28 cellular contexts compared by ENCODE assay signal in the genomic region with DNA sequence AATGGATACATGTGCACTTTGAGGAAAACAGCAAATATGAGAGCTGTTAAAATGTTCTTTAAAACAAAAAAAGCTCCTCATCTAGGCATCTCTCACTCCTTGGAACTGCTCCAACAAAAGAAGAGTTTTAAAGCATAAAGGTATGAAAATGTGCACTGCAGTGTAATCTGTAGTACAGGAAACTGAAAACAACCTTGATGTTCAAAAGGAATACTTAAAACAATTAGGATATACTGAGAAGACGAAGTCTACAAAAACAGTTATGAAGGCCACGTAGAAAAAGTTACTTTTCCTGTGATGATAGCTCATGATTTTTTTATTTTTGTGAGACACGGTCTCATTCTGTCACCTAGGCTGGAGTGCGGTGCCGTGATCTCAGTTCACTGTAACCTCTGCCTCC. TPM values are rescaled to one million over a fixed set of nuclear protein-coding genes. Genes with fewer than 3 reads are reported as not detected.
"Had no signal": no experiment of that assay in that cellular context is flagged by ENCODE, and none has a peak within 500 bp of the region (broad histone marks: within the 10 kb centered on the region; RNA-seq: fewer than 3 reads in every experiment).

No MANE protein-coding gene starts in this region.

- H3K36me3 ChIP-seq: ovary had no signal

- H3K4me1 Mint-ChIP-seq: stimulated activated memory B cell treated with anti-CD40 and anti-IgM and Interleukin-4, amounts not matched to agents 10 μg/mL and 1 μg/mL and 100 μg/mL, for 72 hours had no signal

- H3K27ac ChIP-seq: coronary artery, esophagus muscularis mucosa, foreskin keratinocyte, gastroesophageal sphincter, heart left ventricle, hepatocyte, ovary, psoas muscle, sigmoid colon, testis, tibial artery had no signal

- H3K27me3 ChIP-seq: esophagus muscularis mucosa, foreskin keratinocyte, gastroesophageal sphincter, heart left ventricle, hepatocyte, ovary, sigmoid colon, testis, tibial artery had no signal

- H3K4me3 ChIP-seq: coronary artery, esophagus muscularis mucosa, gastroesophageal sphincter, heart left ventricle, hepatocyte, lung, ovary, psoas muscle, sigmoid colon, testis, tibial artery had no signal

- H3K27me3 Mint-ChIP-seq: stimulated activated memory B cell treated with anti-CD40 and anti-IgM and Interleukin-4, amounts not matched to agents 10 μg/mL and 1 μg/mL and 100 μg/mL, for 72 hours; type B pancreatic cell had no signal

- DNase-seq: dermis blood vessel endothelial cell; effector memory CD4-positive, alpha-beta T cell; foreskin keratinocyte; heart left ventricle; kidney; mesenchymal stem cell; midbrain; natural killer cell; occipital lobe; ovary; posterior cingulate gyrus; psoas muscle; right cardiac atrium; sigmoid colon; stimulated activated CD4-positive, alpha-beta T cell treated with anti-CD3 and anti-CD28 coated beads, Interleukin-2, amount 100 ng/mL, for 24 hours; stimulated activated CD4-positive, alpha-beta T cell treated with anti-CD3 and anti-CD28 coated beads, Interleukin-4, amount 100 ng/mL, for 24 hours; stimulated activated naive CD8-positive, alpha-beta T cell treated with anti-CD3 and anti-CD28 coated beads, Interleukin-15, Interleukin-2, amounts not matched to agents 100 U/mL and 50 U/mL, for 24 hours; substantia nigra; testis; tibial artery had no signal

- H3K4me1 ChIP-seq: testis had no signal

- H3K9me3 Mint-ChIP-seq: natural killer cell; stimulated activated memory B cell treated with anti-CD40 and anti-IgM and Interleukin-4, amounts not matched to agents 10 μg/mL and 1 μg/mL and 100 μg/mL, for 72 hours; type B pancreatic cell had no signal

- ATAC-seq: foreskin keratinocyte; gastroesophageal sphincter; heart left ventricle; left lobe of liver; natural killer cell; psoas muscle; right cardiac atrium; stimulated activated memory B cell treated with anti-CD40 and anti-IgM and Interleukin-4, amounts not matched to agents 10 μg/mL and 1 μg/mL and 100 μg/mL, for 72 hours; stimulated activated naive CD8-positive, alpha-beta T cell treated with anti-CD3 and anti-CD28 coated beads, Interleukin-15, Interleukin-2, amounts not matched to agents 100 U/mL and 50 U/mL, for 24 hours had no signal

- H3K27ac Mint-ChIP-seq: stimulated activated memory B cell treated with anti-CD40 and anti-IgM and Interleukin-4, amounts not matched to agents 10 μg/mL and 1 μg/mL and 100 μg/mL, for 72 hours had no signal

- H3K4me3 Mint-ChIP-seq: natural killer cell; stimulated activated memory B cell treated with anti-CD40 and anti-IgM and Interleukin-4, amounts not matched to agents 10 μg/mL and 1 μg/mL and 100 μg/mL, for 72 hours; type B pancreatic cell had no signal

- H3K9me3 ChIP-seq: esophagus muscularis mucosa, gastroesophageal sphincter, heart left ventricle, ovary, psoas muscle, sigmoid colon, testis, tibial artery had no signal

RNA-seq across cellular contexts. Expression of gene GPR75, which starts 2.1 kb away (rescaled TPM):
- polyA plus RNA-seq: hepatocyte had no signal
